10 cellular contexts compared by ENCODE assay signal in the genomic region with DNA sequence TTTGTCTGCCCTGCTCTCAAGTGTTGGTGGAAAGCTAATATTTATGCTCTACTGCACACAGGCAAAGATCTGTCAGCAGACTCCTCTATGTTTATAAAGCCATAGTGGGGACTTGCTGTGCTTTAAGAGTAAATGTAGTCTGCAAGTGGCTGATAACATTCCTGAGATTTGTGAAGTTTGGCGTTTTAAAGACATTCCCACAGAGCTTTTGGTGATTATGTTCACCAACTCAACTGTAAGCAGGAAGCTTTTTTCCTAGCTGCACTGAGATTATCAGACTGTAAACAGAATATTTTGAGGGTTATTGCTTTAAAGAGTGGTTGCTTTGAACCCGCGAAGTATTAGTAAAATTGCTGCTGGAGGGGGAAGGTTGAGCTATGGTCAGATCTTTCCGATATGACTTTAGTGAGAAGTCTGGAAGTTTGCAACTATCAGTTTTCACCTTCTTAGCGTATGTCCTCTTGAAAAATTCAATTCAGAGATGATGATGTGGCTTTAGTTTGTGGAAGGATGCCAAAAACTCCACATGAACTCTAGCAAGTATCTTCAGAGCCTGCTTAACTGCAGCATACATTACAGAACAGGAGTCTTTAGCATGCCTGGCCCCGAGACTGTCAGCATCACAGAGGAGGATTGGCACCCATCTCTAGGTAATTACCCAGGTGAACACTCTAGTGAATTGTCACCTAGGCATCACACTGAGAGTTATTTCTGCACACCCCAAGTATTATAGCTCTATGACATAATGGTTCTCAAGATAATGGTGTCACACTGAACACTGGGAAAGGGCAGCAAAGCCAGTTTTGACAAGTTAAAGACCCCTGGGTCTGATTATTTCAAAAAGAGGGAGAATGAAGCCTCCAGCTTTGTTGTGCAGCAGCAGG.
DNase-seq lines count a peak whose midpoint lies in the region; ATAC-seq, FAIRE-seq and TF ChIP-seq lines count a peak whose summit lies in the region.
"Had no signal": no experiment of that assay in that cellular context is flagged by ENCODE, and none has a peak within 500 bp of the region (broad histone marks: within the 10 kb centered on the region; RNA-seq: fewer than 3 reads in every experiment).

No MANE protein-coding gene starts in this region.

- no peaks in the 10 kb centered on the region for H4K20me1 ChIP-seq in K562 (replicated peaks; ENCODE audit: control insufficient read depth, insufficient read depth, low read length)

- H2AFZ ChIP-seq in K562 (ENCODE audit: low read depth, low read length) = no peak overlapping the region

- peaks cover 8% of the 10 kb centered on the region for H3K4me1 Mint-ChIP-seq in activated T-helper 1 cell treated with anti-CD3 and anti-CD28 coated beads, Interleukin-12 subunit alpha, Interleukin-12 subunit beta, Interleukin-2, Interleukin-4 antibody, amounts not matched to agents 30 ng/mL and 10 ng/mL and 1 ng/mL, durations not matched to agents 14 hours and 24 hours and 36 hours (ENCODE audit: low read depth)

- H3K4me3 ChIP-seq in K562 (no peak overlapping the region), gastrocnemius medialis (no peak overlapping the region)
- no peak overlapping the region for H3K4me3 ChIP-seq in effector memory CD4-positive, alpha-beta T cell (ENCODE audit: insufficient read depth, low read depth, low read length, poor library complexity, severe bottlenecking)

- H3K36me3 ChIP-seq in K562 (ENCODE audit: control insufficient read depth, insufficient read depth, low read length) (no peaks in the 10 kb centered on the region), gastrocnemius medialis (no peaks in the 10 kb centered on the region)
- no peaks in the 10 kb centered on the region for H3K36me3 ChIP-seq in effector memory CD4-positive, alpha-beta T cell (ENCODE audit: control insufficient read depth, insufficient read depth, low read length)

- no peaks in the 10 kb centered on the region for H3K79me2 ChIP-seq in K562 (ENCODE audit: control insufficient read depth, insufficient read depth, low read length)

- in situ Hi-C loops in K562 (cut with MboI) = no loop called here
- in situ Hi-C loops in gastrocnemius medialis (cut with MboI; ENCODE audit: low sequenced_read_pairs in 4 of 4) = no loop called here

- WGBS in K562 (ENCODE audit: insufficient coverage, low coverage, missing lambda C conversion rate) = 0% methylated on average over 6 of the region's 6 CpGs

- no peak overlapping the region for H3K27ac Mint-ChIP-seq in activated T-helper 1 cell treated with anti-CD3 and anti-CD28 coated beads, Interleukin-12 subunit alpha, Interleukin-12 subunit beta, Interleukin-2, Interleukin-4 antibody, amounts not matched to agents 30 ng/mL and 10 ng/mL and 1 ng/mL, durations not matched to agents 14 hours and 24 hours and 36 hours

- POLR2A ChIA-PET in K562 (lab: Yijun Ruan, JAX) = no interaction called here

- H3K4me2 ChIP-seq in K562 (ENCODE audit: insufficient read depth, low read length) = no peak overlapping the region

- no peak overlapping the region for H3K9ac ChIP-seq in K562 (ENCODE audit: insufficient read depth in 1 of 2, low read depth in 2 of 2, low read length in 2 of 2)

- no peaks in the 10 kb centered on the region for H3K36me3 Mint-ChIP-seq in activated T-helper 1 cell treated with anti-CD3 and anti-CD28 coated beads, Interleukin-12 subunit alpha, Interleukin-12 subunit beta, Interleukin-2, Interleukin-4 antibody, amounts not matched to agents 30 ng/mL and 10 ng/mL and 1 ng/mL, durations not matched to agents 14 hours and 24 hours and 36 hours (ENCODE audit: low read depth)

- intact Hi-C loops in K562 (cut with micrococcal nuclease) (no loop called here), gastrocnemius medialis (cut with DNase I; ENCODE audit: low total_unique reads) (no loop called here)
- intact Hi-C loops in activated T-helper 1 cell treated with anti-CD3 and anti-CD28 coated beads, Interleukin-12 subunit alpha, Interleukin-12 subunit beta, Interleukin-2, Interleukin-4 antibody, amounts not matched to agents 30 ng/mL and 10 ng/mL and 1 ng/mL, durations not matched to agents 14 hours and 24 hours and 36 hours (cut with micrococcal nuclease) = no loop called here

- TF ChIP-seq CTCF in K562 (IDR thresholded peaks at IDR 0.05 in 2 of 3, conservative IDR thresholded peaks at IDR 0.05 in 1 of 3; ENCODE audit: insufficient read depth in 2 of 3, low read depth in 1 of 3, low read length in 3 of 3) (no peak), gastrocnemius medialis (IDR thresholded peaks at IDR 0.05 in 4 of 5, conservative IDR thresholded peaks at IDR 0.05 in 1 of 5) (no peak)

- TF ChIP-seq RAD21 in K562 (CRISPR knock-in tag; conservative IDR thresholded peaks at IDR 0.05 in 1 of 2, IDR thresholded peaks at IDR 0.05 in 1 of 2) = no peak

- H3K27me3 ChIP-seq in K562 (ENCODE audit: control insufficient read depth in 2 of 2, insufficient read depth in 2 of 2, low read length in 2 of 2) (no peaks in the 10 kb centered on the region), gastrocnemius medialis (no peaks in the 10 kb centered on the region)
- H3K27me3 ChIP-seq in effector memory CD4-positive, alpha-beta T cell (replicated peaks; ENCODE audit: control insufficient read depth, insufficient read depth, low read length, poor library complexity, severe bottlenecking) = no peaks in the 10 kb centered on the region

- H3K9me3 ChIP-seq in K562 (replicated peaks; ENCODE audit: control insufficient read depth, insufficient read depth, low read depth, low read length) = no peaks in the 10 kb centered on the region
- H3K9me3 ChIP-seq in effector memory CD4-positive, alpha-beta T cell (ENCODE audit: control insufficient read depth, low read length) = no peaks in the 10 kb centered on the region
- no peaks in the 10 kb centered on the region for H3K9me3 ChIP-seq in gastrocnemius medialis

- no peaks in the 10 kb centered on the region for H3K9me1 ChIP-seq in K562 (ENCODE audit: control insufficient read depth, insufficient read depth, low read length)

- no peak for TF ChIP-seq EP300 in K562 (IDR thresholded peaks at IDR 0.05; ENCODE audit: low read length)

- no peaks in the 10 kb centered on the region; a peak in 1 of 5 replicates for H3K4me1 ChIP-seq in K562 (replicated peaks in 1 of 2; ENCODE audit: control insufficient read depth in 2 of 2, insufficient read depth in 2 of 2, low read length in 2 of 2)
- no peaks in the 10 kb centered on the region for H3K4me1 ChIP-seq in effector memory CD4-positive, alpha-beta T cell (ENCODE audit: control insufficient read depth, insufficient read depth, low read length, poor library complexity, severe bottlenecking)
- H3K4me1 ChIP-seq in gastrocnemius medialis = no peaks in the 10 kb centered on the region

- H3K9me3 Mint-ChIP-seq in activated T-helper 1 cell treated with anti-CD3 and anti-CD28 coated beads, Interleukin-12 subunit alpha, Interleukin-12 subunit beta, Interleukin-2, Interleukin-4 antibody, amounts not matched to agents 30 ng/mL and 10 ng/mL and 1 ng/mL, durations not matched to agents 14 hours and 24 hours and 36 hours = no peaks in the 10 kb centered on the region

- H3K27me3 Mint-ChIP-seq in activated T-helper 1 cell treated with anti-CD3 and anti-CD28 coated beads, Interleukin-12 subunit alpha, Interleukin-12 subunit beta, Interleukin-2, Interleukin-4 antibody, amounts not matched to agents 30 ng/mL and 10 ng/mL and 1 ng/mL, durations not matched to agents 14 hours and 24 hours and 36 hours (ENCODE audit: insufficient read depth) = no peaks in the 10 kb centered on the region

- no peak for ATAC-seq in K562
- no peak for ATAC-seq in GM19351 (IDR thresholded peaks at IDR 0.05; ENCODE audit: unreplicated experiment)
- ATAC-seq in gastrocnemius medialis = no peak

- H3K27ac ChIP-seq in K562 (ENCODE audit: extremely low read depth, low read depth, low read length) (no peak overlapping the region), gastrocnemius medialis (no peak overlapping the region)
- no peak overlapping the region for H3K27ac ChIP-seq in effector memory CD4-positive, alpha-beta T cell (ENCODE audit: insufficient read depth, low read length, poor library complexity, severe bottlenecking)

- no peak for FAIRE-seq in K562 (lab: Jason Lieb, UNC)

- CTCF ChIA-PET in K562 (lab: Yijun Ruan, JAX; ENCODE audit: low intra/inter-chr PET ratio) = no interaction called here

- DNase-seq in DMS79 (lab: John Stamatoyannopoulos, UW) (peak; percentile 77), NCI-H187 treated with DMSO at 0.1 percent for 48 hours (lab: John Stamatoyannopoulos, UW) (peak; percentile 7), K562 (ENCODE audit: extremely low read depth in 1 of 4, low spot score in 3 of 4) (peak in 1 of 4 experiments; percentile 7), myocyte (ENCODE audit: low read depth) (peak; percentile 40), gastrocnemius medialis (no peak)
- DNase-seq in activated T-helper 1 cell treated with anti-CD3 and anti-CD28 coated beads, Interleukin-12 subunit alpha, Interleukin-12 subunit beta, Interleukin-2, Interleukin-4 antibody, amounts not matched to agents 30 ng/mL and 10 ng/mL and 1 ng/mL, durations not matched to agents 14 hours and 24 hours and 36 hours (ENCODE audit: low spot score) = no peak
- no peak for DNase-seq in effector memory CD4-positive, alpha-beta T cell
- DNase-seq: activated CD8-positive, alpha-beta memory T cell treated with anti-CD3 and anti-CD28 coated beads for 24 hours; MM.1S had no signal

- BruUV-seq in K562 (replicated peaks; lab: Mats Ljungman, UMichigan) = no TSS peak

- no peak overlapping the region for H3K4me3 Mint-ChIP-seq in activated T-helper 1 cell treated with anti-CD3 and anti-CD28 coated beads, Interleukin-12 subunit alpha, Interleukin-12 subunit beta, Interleukin-2, Interleukin-4 antibody, amounts not matched to agents 30 ng/mL and 10 ng/mL and 1 ng/mL, durations not matched to agents 14 hours and 24 hours and 36 hours

- TF ChIP-seq POLR2A in K562 (conservative IDR thresholded peaks at IDR 0.05) (no peak), gastrocnemius medialis (IDR thresholded peaks at IDR 0.05) (no peak)

TF ChIP-seq in K562, 482 proteins besides CTCF, POLR2A, EP300 and RAD21 (continues in another document):
- TF ChIP-seq, protein P1, sequence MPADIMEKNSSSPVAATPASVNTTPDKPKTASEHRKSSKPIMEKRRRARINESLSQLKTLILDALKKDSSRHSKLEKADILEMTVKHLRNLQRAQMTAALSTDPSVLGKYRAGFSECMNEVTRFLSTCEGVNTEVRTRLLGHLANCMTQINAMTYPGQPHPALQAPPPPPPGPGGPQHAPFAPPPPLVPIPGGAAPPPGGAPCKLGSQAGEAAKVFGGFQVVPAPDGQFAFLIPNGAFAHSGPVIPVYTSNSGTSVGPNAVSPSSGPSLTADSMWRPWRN (IDR thresholded peaks at IDR 0.05; ENCODE audit: low read depth) = peak; percentile 22; the same call in 1 of the 2 replicates
- no peak for TF ChIP-seq MTA3 (IDR thresholded peaks at IDR 0.05; ENCODE audit: borderline replicate concordance)
- no peak for TF ChIP-seq SLC30A9 (CRISPR knock-in tag; IDR thresholded peaks at IDR 0.05)
- TF ChIP-seq TEAD4 (IDR thresholded peaks at IDR 0.05; ENCODE audit: low read length) = peak; percentile 68
- no peak for TF ChIP-seq TEAD4 (CRISPR knock-in tag; IDR thresholded peaks at IDR 0.05; ENCODE audit: borderline replicate concordance)
- peak; percentile 41; the same call in 1 of the 2 replicates for TF ChIP-seq TAL1 (IDR thresholded peaks at IDR 0.05)
- peak; percentile 68 to 81 for TF ChIP-seq KDM1A (IDR thresholded peaks at IDR 0.05)

Comparison
In these comparisons a context has a peak if more than half of its experiments do, and no peak if none do; other contexts are left out.
1. DNase-seq: peak in DMS79 (single experiment), NCI-H187 treated with DMSO at 0.1 percent for 48 hours (single experiment) and myocyte (single experiment); none in activated T-helper 1 cell treated with anti-CD3 and anti-CD28 coated beads, Interleukin-12 subunit alpha, Interleukin-12 subunit beta, Interleukin-2, Interleukin-4 antibody, amounts not matched to agents 30 ng/mL and 10 ng/mL and 1 ng/mL, durations not matched to agents 14 hours and 24 hours and 36 hours (single experiment), effector memory CD4-positive, alpha-beta T cell (0 of 3) and gastrocnemius medialis (0 of 2).